In genomic region chrX:13506574-13506973, GRCh38 we compare ENCODE assay signal across 8 cellular contexts.
A peak's percentile ranks its signal among the peaks of the same experiment; 100 is the strongest.
DNase-seq lines count a peak whose midpoint lies in the region; ATAC-seq and TF ChIP-seq lines count a peak whose summit lies in the region.

No MANE protein-coding gene starts in this region.

- no peak for TF ChIP-seq POLR2A in tibial nerve (IDR thresholded peaks at IDR 0.05)

- H3K4me1 ChIP-seq in endodermal cell (ENCODE audit: control insufficient read depth, insufficient read depth, low read length) (no peaks in the 10 kb centered on the region), tibial nerve (no peaks in the 10 kb centered on the region)

- TF ChIP-seq EP300 in tibial nerve (IDR thresholded peaks at IDR 0.05): no peak

- DNase-seq in NCI-H524 (lab: John Stamatoyannopoulos, UW) (peak; percentile 24 to 62), NCI-H524 treated with DMSO at 0.1 percent for 48 hours (lab: John Stamatoyannopoulos, UW) (no peak), NCI-H446 (lab: John Stamatoyannopoulos, UW) (peak; percentile 36 to 63), endodermal cell (peak; percentile 73), naive B cell (peak; percentile 14), tibial nerve (ENCODE audit: low spot score in 2 of 2) (no peak)
- DNase-seq in activated CD4-positive, alpha-beta T cell treated with anti-CD3 and anti-CD28 coated beads, Interleukin-2, amount 50 U/mL, for 4 hours: peak; percentile 43

- no peak for ATAC-seq in naive B cell (ENCODE audit: low read depth in 2 of 2)
- no peak for ATAC-seq in HG03432 (IDR thresholded peaks at IDR 0.05; ENCODE audit: unreplicated experiment)

- no peaks in the 10 kb centered on the region for H3K27me3 ChIP-seq in endodermal cell (ENCODE audit: control insufficient read depth, insufficient read depth, low read length, poor library complexity, severe bottlenecking)
- H3K27me3 ChIP-seq in tibial nerve: no peaks in the 10 kb centered on the region

- H3K27ac Mint-ChIP-seq in endodermal cell (no peak overlapping the region), naive B cell (no peak overlapping the region)

- H3K4me3 Mint-ChIP-seq in endodermal cell (no peak overlapping the region), naive B cell (no peak overlapping the region)

- H3K9me3 Mint-ChIP-seq in endodermal cell: peaks cover 28% of the 10 kb centered on the region
- peaks cover 0 to 2% (median 0%) of the 10 kb centered on the region in 7 donors for H3K9me3 Mint-ChIP-seq in naive B cell

- H3K36me3 Mint-ChIP-seq in endodermal cell (ENCODE audit: low read depth): no peaks in the 10 kb centered on the region
- H3K36me3 Mint-ChIP-seq in naive B cell: no peaks in the 10 kb centered on the region

- no peak overlapping the region for H3K27ac ChIP-seq in endodermal cell (ENCODE audit: low read depth, low read length)
- H3K27ac ChIP-seq in tibial nerve: no peak overlapping the region

- H3K9me3 ChIP-seq in endodermal cell (ENCODE audit: control insufficient read depth, low read length): no peaks in the 10 kb centered on the region
- no peaks in the 10 kb centered on the region for H3K9me3 ChIP-seq in tibial nerve

- H3K36me3 ChIP-seq in endodermal cell (ENCODE audit: control insufficient read depth, insufficient read depth, low read length) (no peaks in the 10 kb centered on the region), tibial nerve (no peaks in the 10 kb centered on the region)

- H3K4me1 Mint-ChIP-seq in endodermal cell: no peaks in the 10 kb centered on the region
- H3K4me1 Mint-ChIP-seq in naive B cell: no peaks in the 10 kb centered on the region

- H3K27me3 Mint-ChIP-seq in endodermal cell (ENCODE audit: insufficient read depth) (no peaks in the 10 kb centered on the region), naive B cell (peaks cover 0 to 9% (median 0%) of the 10 kb centered on the region in 3 donors)

- H3K4me3 ChIP-seq in endodermal cell (ENCODE audit: low read length): no peak overlapping the region
- H3K4me3 ChIP-seq in tibial nerve: no peak overlapping the region

- TF ChIP-seq CTCF in endodermal cell (conservative IDR thresholded peaks at IDR 0.05) (peak; percentile 89), tibial nerve (IDR thresholded peaks at IDR 0.05) (peak; percentile 58 to 74 (median 65))

- H3K9ac ChIP-seq in endodermal cell (ENCODE audit: extremely low read depth, low read length, poor library complexity, severe bottlenecking): no peak overlapping the region

- WGBS in endodermal cell (ENCODE audit: insufficient coverage in 1 of 2, insufficient read length in 1 of 2), 2 experiments: 0 to 15% methylated on average over 3 to 4 of the region's 5 CpGs
- whole genome bisulfite sequencing in tibial nerve, 2 donors: 7 to 12% methylated on average over 5 of the region's 5 CpGs

Comparison
In these comparisons a context has a peak if more than half of its experiments do, and no peak if none do; other contexts are left out.
1. DNase-seq: peak in NCI-H524 (2 of 2), NCI-H446 (2 of 2), activated CD4-positive, alpha-beta T cell treated with anti-CD3 and anti-CD28 coated beads, Interleukin-2, amount 50 U/mL, for 4 hours (2 of 2), endodermal cell (single experiment) and naive B cell (single experiment); none in NCI-H524 treated with DMSO at 0.1 percent for 48 hours (single experiment) and tibial nerve (0 of 2).